ENCODE assay signal across 8 cellular contexts in genomic region chr4:108172231-108172779, GRCh38. TPM values are rescaled to one million over a fixed set of nuclear protein-coding genes. Genes with fewer than 3 reads are reported as not detected.
A peak's percentile ranks its signal among the peaks of the same experiment; 100 is the strongest.
DNase-seq lines count a peak whose midpoint lies in the region; ATAC-seq and TF ChIP-seq lines count a peak whose summit lies in the region.

No MANE protein-coding gene starts in this region.

- peaks cover 10% of the 10 kb centered on the region for H3K4me1 ChIP-seq in Caco-2
- no peaks in the 10 kb centered on the region for H3K4me1 ChIP-seq in NT2/D1 (ENCODE audit: insufficient read depth, insufficient read length)
- peaks cover 0 to 19% of the 10 kb centered on the region in 2 donors for H3K4me1 ChIP-seq in lung (ENCODE audit: control insufficient read depth in 2 of 2, insufficient read depth in 2 of 2, low read length in 2 of 2)
- H3K4me1 ChIP-seq in thymus (ENCODE audit: control insufficient read depth, insufficient read depth, low read length) = peaks cover 22% of the 10 kb centered on the region

- intact Hi-C loops in Caco-2 (cut with micrococcal nuclease; ENCODE audit: unreplicated experiment) = loop anchor here (5.0 kb wide), 1 partner anchor 275 kb away; no protein-coding TSS in a partner anchor

- TF ChIP-seq CTCF in Caco-2 (IDR thresholded peaks at IDR 0.05; ENCODE audit: insufficient read depth in 1 of 2, low read depth in 1 of 2, low read length in 1 of 2, severe bottlenecking in 1 of 2, unreplicated experiment in 1 of 2) (no peak), brain (conservative IDR thresholded peaks at IDR 0.05) (peak in 1 of 2 experiments; percentile 45), lung (IDR thresholded peaks at IDR 0.05; ENCODE audit: control extremely low read depth, extremely low read depth) (no peak)

- H3K27me3 Mint-ChIP-seq in Caco-2 (ENCODE audit: insufficient read depth, unreplicated experiment) (peaks cover 16% of the 10 kb centered on the region), brain (peaks cover 48% of the 10 kb centered on the region)

- H3K27me3 ChIP-seq in Caco-2 (replicated peaks; ENCODE audit: control insufficient read depth, insufficient read depth, low read length) = no peaks in the 10 kb centered on the region; the same call in 1 of the 2 replicates
- peaks cover 68% of the 10 kb centered on the region for H3K27me3 ChIP-seq in NT2/D1 (ENCODE audit: insufficient read depth, insufficient read length)
- H3K27me3 ChIP-seq in lung (ENCODE audit: control insufficient read depth, insufficient read depth) = no peaks in the 10 kb centered on the region
- H3K27me3 ChIP-seq in thymus (ENCODE audit: control insufficient read depth, insufficient read depth) = no peaks in the 10 kb centered on the region

- POLR2A ChIA-PET in Caco-2 (lab: Charles Lee) = no interaction called here

- H3K9me3 ChIP-seq in Caco-2 (no peaks in the 10 kb centered on the region), NT2/D1 (ENCODE audit: insufficient read depth, low read length) (no peaks in the 10 kb centered on the region), lung (ENCODE audit: control insufficient read depth in 2 of 2, insufficient read depth in 1 of 2, low read length in 1 of 2) (no peaks in the 10 kb centered on the region), thymus (ENCODE audit: control insufficient read depth) (no peaks in the 10 kb centered on the region)

- no peaks in the 10 kb centered on the region for H3K9me3 Mint-ChIP-seq in Caco-2 (ENCODE audit: unreplicated experiment)
- H3K9me3 Mint-ChIP-seq in brain = no peaks in the 10 kb centered on the region

- H3K4me3 ChIP-seq in Caco-2 (ENCODE audit: low read depth, low read length) (peak overlapping the region; percentile 52), NT2/D1 (ENCODE audit: insufficient read length, low read depth) (peak overlapping the region; percentile 61), lung (peak overlapping the region; percentile 34), thymus (ENCODE audit: low read length) (peak overlapping the region; percentile 68)

- H3K4me3 Mint-ChIP-seq in Caco-2 (ENCODE audit: unreplicated experiment) = peak overlapping the region; percentile 70
- H3K4me3 Mint-ChIP-seq in brain = peak overlapping the region; percentile 78 to 99 (median 88)

- H3K27ac ChIP-seq in lung (ENCODE audit: low read depth in 1 of 2, low read length in 1 of 2) = peak overlapping the region in 1 of 2 donors; percentile 50
- peak overlapping the region; percentile 96 for H3K27ac ChIP-seq in thymus (ENCODE audit: low read depth)

- 2% methylated on average over 43 to 47 of the region's 47 CpGs for WGBS in lung, 2 donors
- WGBS in thymus = under 1% methylated on average over 47 of the region's 47 CpGs

- ATAC-seq in GM21717 (IDR thresholded peaks at IDR 0.05; ENCODE audit: unreplicated experiment) (peak; percentile 31), lung (ENCODE audit: insufficient read depth, low FRiP score) (peak; percentile 36)

- CTCF ChIA-PET in Caco-2 (lab: Charles Lee) = no interaction called here

- H3K27ac Mint-ChIP-seq in Caco-2 (ENCODE audit: unreplicated experiment) = no peak overlapping the region
- peak overlapping the region in 4 of 5 experiments; percentile 40 to 84 (median 72) for H3K27ac Mint-ChIP-seq in brain

- H3K4me1 Mint-ChIP-seq in Caco-2 (ENCODE audit: low read depth, unreplicated experiment) = peaks cover 10% of the 10 kb centered on the region
- peaks cover 51% of the 10 kb centered on the region for H3K4me1 Mint-ChIP-seq in brain

- H3K9ac ChIP-seq in NT2/D1 (ENCODE audit: insufficient read length, low read depth) = peak overlapping the region; percentile 80

- peak in 1 of 2 experiments; percentile 47 for DNase-seq in Caco-2
- DNase-seq in NT2/D1 (ENCODE audit: low read depth, low spot score) = no peak
- DNase-seq in lung (ENCODE audit: low spot score) = no peak
- DNase-seq in SKM-1 treated with dmso at 0.1 percent for 144 hours (lab: John Stamatoyannopoulos, UW; ENCODE audit: unreplicated experiment) = no peak
- no peak for DNase-seq in HK-2 (ENCODE audit: unreplicated experiment)

- H3K36me3 Mint-ChIP-seq in Caco-2 (ENCODE audit: insufficient read depth, unreplicated experiment) (peaks cover 5% of the 10 kb centered on the region), brain (no peaks in the 10 kb centered on the region)

- H3K36me3 ChIP-seq in Caco-2 (ENCODE audit: control insufficient read depth, insufficient read depth, low read length) = no peaks in the 10 kb centered on the region
- no peaks in the 10 kb centered on the region for H3K36me3 ChIP-seq in NT2/D1 (ENCODE audit: insufficient read depth, insufficient read length, low read length)
- H3K36me3 ChIP-seq in lung (ENCODE audit: control insufficient read depth in 2 of 2, insufficient read depth in 2 of 2, low read length in 2 of 2) = no peaks in the 10 kb centered on the region
- H3K36me3 ChIP-seq in thymus (ENCODE audit: control insufficient read depth, insufficient read depth) = no peaks in the 10 kb centered on the region

- BruUV-seq in Caco-2 (replicated peaks; lab: Mats Ljungman, UMichigan) = no TSS peak

RNA-seq across cellular contexts. Expression of gene LEF1, which starts 3.6 kb away (rescaled TPM):
- 19.3 and 22.3 TPM in 2 replicates for total RNA-seq in Caco-2 (2022)
- polyA plus RNA-seq in brain (ENCODE audit: insufficient read depth, low read depth, low replicate concordance) = 6.8 TPM
- 10 to 100 TPM in 1 of 2 donors, 1 to 10 TPM in 1; 4.2 to 25.4 TPM for total RNA-seq in lung
- polyA plus RNA-seq in lung = 1 to 10 TPM; 2.7 to 3.8 TPM
- 536 TPM for polyA plus RNA-seq in thymus

Comparison
In these comparisons a context has a peak if more than half of its experiments do, and no peak if none do; other contexts are left out.
1. RNA of gene LEF1, which starts 3.6 kb away (polyA plus RNA-seq): 536 TPM in thymus (single experiment); 6.8 TPM in brain (single experiment) and 2.7 to 3.8 TPM in lung; every median in the first group is over 10 times any median in the second.
2. Peak in every context shown above with its lines, with median percentiles within 50 percentile points of each other: H3K4me3 ChIP-seq.